In genomic region chr6:83430606-83431544, GRCh38 we compare ENCODE assay signal across 8 cellular contexts. TPM values are rescaled to one million over a fixed set of nuclear protein-coding genes. Genes with fewer than 3 reads are reported as not detected.
DNase-seq lines count a peak whose midpoint lies in the region; ATAC-seq and TF ChIP-seq lines count a peak whose summit lies in the region.

TSS of gene ME1 (minus strand) at chr6:83431051. CDS start at chr6:83430954, 97 bp downstream.

- no peak for TF ChIP-seq CTCF in BE2C (IDR thresholded peaks at IDR 0.05; ENCODE audit: low read depth, low read length)
- TF ChIP-seq CTCF in PC-9 (conservative IDR thresholded peaks at IDR 0.05) = no peak
- TF ChIP-seq CTCF in ascending aorta (IDR thresholded peaks at IDR 0.05) = no peak
- TF ChIP-seq CTCF in prostate gland (IDR thresholded peaks at IDR 0.05) = no peak

- in situ Hi-C loops in GM18951 (cut with MboI; ENCODE audit: low sequenced_read_pairs, unreplicated experiment) = no loop called here

- H3K27me3 ChIP-seq in BE2C = no peaks in the 10 kb centered on the region
- no peaks in the 10 kb centered on the region for H3K27me3 ChIP-seq in PC-9 (ENCODE audit: insufficient read depth, low read depth)
- H3K27me3 ChIP-seq in ascending aorta = no peaks in the 10 kb centered on the region
- H3K27me3 ChIP-seq in prostate gland (replicated peaks; ENCODE audit: insufficient read depth) = no peaks in the 10 kb centered on the region

- H3K9me3 ChIP-seq in BE2C (no peaks in the 10 kb centered on the region), PC-9 (ENCODE audit: insufficient read depth, low read depth) (peaks cover 4% of the 10 kb centered on the region; the same call in 1 of the 2 replicates), ascending aorta (no peaks in the 10 kb centered on the region), prostate gland (no peaks in the 10 kb centered on the region)

- DNase-seq in BE2C = peak; percentile 78
- DNase-seq in PC-9 = peak; percentile 80 to 90
- peak; percentile 52 to 88 for DNase-seq in ascending aorta (ENCODE audit: low spot score in 2 of 2)
- DNase-seq in left ventricle myocardium superior = peak; percentile 86
- peak; percentile 63 for DNase-seq in prostate gland (ENCODE audit: low spot score)
- no peak for DNase-seq in NCI-H2196 treated with DMSO at 0.1 percent for 48 hours (lab: John Stamatoyannopoulos, UW; ENCODE audit: unreplicated experiment)

- TF ChIP-seq POLR2A in GM18951 (IDR thresholded peaks at IDR 0.05; ENCODE audit: extremely low read depth, insufficient read depth, insufficient read length) = peak; percentile 55
- no peak for TF ChIP-seq POLR2A in prostate gland (IDR thresholded peaks at IDR 0.05)

- H3K27ac ChIP-seq in PC-9 (peak within 1 kb of the TSS; percentile 92), ascending aorta (peak within 1 kb of the TSS; percentile 68 to 76), prostate gland (peak within 1 kb of the TSS; percentile 63 to 65)

- peak within 1 kb of the TSS; percentile 78 for H2AFZ ChIP-seq in PC-9

- H3K4me2 ChIP-seq in PC-9 = peak within 1 kb of the TSS; percentile 83

- POLR2A ChIA-PET in PC-9 (lab: Charles Lee; ENCODE audit: unreplicated experiment) = no interaction called here

- ATAC-seq in HG03066 (IDR thresholded peaks at IDR 0.05; ENCODE audit: low read depth, unreplicated experiment) (peak; percentile 78), left ventricle myocardium superior (peak; percentile 98)

- intact Hi-C loops in PC-9 (cut with micrococcal nuclease; ENCODE audit: unreplicated experiment) (loop anchor here (5.0 kb wide), 2 partner anchors 81 to 164 kb away; partner anchors contain the start of gene PRSS35), ascending aorta (cut with DNase I) (loop anchor here (5.0 kb wide), 2 partner anchors 209 to 364 kb away; partner anchors contain the start of genes DOP1A and UBE3D), left ventricle myocardium superior (cut with micrococcal nuclease) (no loop called here), prostate gland (cut with DNase I) (no loop called here)

- peaks cover 19% of the 10 kb centered on the region for H3F3A ChIP-seq in PC-9 (ENCODE audit: insufficient read depth, low read depth)

- H3K36me3 ChIP-seq in BE2C (no peaks in the 10 kb centered on the region), PC-9 (ENCODE audit: low read depth) (peaks cover 15% of the 10 kb centered on the region), ascending aorta (no peaks in the 10 kb centered on the region), prostate gland (no peaks in the 10 kb centered on the region)

- no peaks in the 10 kb centered on the region for H3K9me2 ChIP-seq in PC-9 (ENCODE audit: insufficient read depth)

- CTCF ChIA-PET in PC-9 (lab: Charles Lee) = no interaction called here

- H3K4me3 ChIP-seq in BE2C (ENCODE audit: low read depth, low read length) = peak within 1 kb of the TSS; percentile 67
- H3K4me3 ChIP-seq in PC-9 = peak within 1 kb of the TSS; percentile 91
- H3K4me3 ChIP-seq in ascending aorta = peak within 1 kb of the TSS; percentile 79 to 85
- H3K4me3 ChIP-seq in prostate gland = peak within 1 kb of the TSS; percentile 53 to 57

- H3K4me1 ChIP-seq in BE2C = peaks cover 5% of the 10 kb centered on the region
- H3K4me1 ChIP-seq in PC-9 (replicated peaks; ENCODE audit: insufficient read depth) = peaks cover 48% of the 10 kb centered on the region
- H3K4me1 ChIP-seq in ascending aorta = peaks cover 0 to 8% of the 10 kb centered on the region in 2 donors
- H3K4me1 ChIP-seq in prostate gland (replicated peaks) = no peaks in the 10 kb centered on the region

- 16% methylated on average over 52 of the region's 74 CpGs for WGBS in prostate gland

- TSS peak; percentile 76 for BruUV-seq in PC-9 (replicated peaks; lab: Mats Ljungman, UMichigan)

- H4K20me1 ChIP-seq in PC-9 (ENCODE audit: insufficient read depth) = no peaks in the 10 kb centered on the region

- peaks cover 54% of the 10 kb centered on the region for H3K79me2 ChIP-seq in PC-9 (ENCODE audit: low read depth)

RNA-seq across cellular contexts. Expression of gene ME1, which starts in this region (rescaled TPM):
- polyA plus RNA-seq in BE2C (2012; ENCODE audit: insufficient read depth, insufficient read length, low read depth) = 7.5 TPM
- total RNA-seq in PC-9 (2021) (82.0 and 111 TPM in 2 replicates), ascending aorta (8.4 TPM), left ventricle myocardium superior (24.9 TPM), prostate gland (10 to 100 TPM in 1 of 2 donors, 1 to 10 TPM in 1; 6.4 to 20.3 TPM)

Comparison
In these comparisons a context has a peak if more than half of its experiments do, and no peak if none do; other contexts are left out.
1. intact Hi-C loops: an anchor here in PC-9 (5.0 kb wide) and ascending aorta (5.0 kb wide); none called in left ventricle myocardium superior and prostate gland.